In the genomic region with DNA sequence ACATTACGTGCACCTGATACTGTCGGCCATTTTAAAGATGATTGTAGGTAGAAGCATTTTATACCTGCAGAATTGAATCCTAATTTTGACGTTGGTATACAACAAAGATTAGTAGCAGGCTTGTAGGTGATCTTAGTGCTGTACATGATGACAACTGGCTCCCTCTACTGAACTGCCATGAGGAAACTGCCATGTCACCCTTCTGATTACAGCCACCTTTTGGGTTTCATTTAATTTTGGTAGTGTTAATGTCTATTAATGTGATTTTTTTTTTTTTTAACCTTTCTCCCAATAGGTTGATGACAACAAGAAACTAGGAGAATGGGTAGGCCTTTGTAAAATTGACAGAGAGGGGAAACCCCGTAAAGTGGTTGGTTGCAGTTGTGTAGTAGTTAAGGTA, we compare ENCODE assay signal across 11 cellular contexts. TPM values are rescaled to one million over a fixed set of nuclear protein-coding genes. Genes with fewer than 3 reads are reported as not detected.
A peak's percentile ranks its signal among the peaks of the same experiment; 100 is the strongest.
DNase-seq lines count a peak whose midpoint lies in the region; ATAC-seq and TF ChIP-seq lines count a peak whose summit lies in the region.
"Had no signal": no experiment of that assay in that cellular context is flagged by ENCODE, and none has a peak within 500 bp of the region (broad histone marks: within the 10 kb centered on the region; RNA-seq: fewer than 3 reads in every experiment).

No MANE protein-coding gene starts in this region.

- H3K27ac ChIP-seq in cardiac muscle cell: no peak overlapping the region
- H3K27ac ChIP-seq in subcutaneous abdominal adipose tissue (ENCODE audit: low read depth, low read length): peak overlapping the region; percentile 94
- H3K27ac ChIP-seq in dorsolateral prefrontal cortex: no peak overlapping the region

- intact Hi-C loops in Right ventricle myocardium inferior (cut with DNase I): no loop called here
- intact Hi-C loops in dorsolateral prefrontal cortex (cut with DNase I): no loop called here

- H3K9me3 ChIP-seq in cardiac muscle cell (ENCODE audit: low read depth): no peaks in the 10 kb centered on the region
- H3K9me3 ChIP-seq in T-helper 17 cell (ENCODE audit: control insufficient read depth, low read length, poor library complexity, severe bottlenecking): no peaks in the 10 kb centered on the region
- H3K9me3 ChIP-seq in subcutaneous abdominal adipose tissue (ENCODE audit: control insufficient read depth in 5 of 5, low read length in 5 of 5): no peaks in the 10 kb centered on the region

- peaks cover 64% of the 10 kb centered on the region for H3K4me1 Mint-ChIP-seq in T-helper 17 cell

- H3K36me3 ChIP-seq in cardiac muscle cell (peaks cover 35% of the 10 kb centered on the region), subcutaneous abdominal adipose tissue (ENCODE audit: control insufficient read depth in 5 of 5, insufficient read depth in 5 of 5, low read length in 5 of 5) (peaks cover 25 to 46% (median 39%) of the 10 kb centered on the region in 5 donors)

- H3K36me3 Mint-ChIP-seq in T-helper 17 cell (ENCODE audit: low read depth): peaks cover 12% of the 10 kb centered on the region

- no peaks in the 10 kb centered on the region for H3K27me3 Mint-ChIP-seq in T-helper 17 cell
- H3K27me3 Mint-ChIP-seq: dendritic cell treated with granulocyte-macrophage colony-stimulating factor and Interleukin-4, amounts not matched to agents 40 ng/mL and 50 ng/mL, for 4 days had no signal

- H3K27me3 ChIP-seq in cardiac muscle cell: no peaks in the 10 kb centered on the region
- no peaks in the 10 kb centered on the region for H3K27me3 ChIP-seq in subcutaneous abdominal adipose tissue (ENCODE audit: control insufficient read depth in 5 of 5, insufficient read depth in 4 of 5, low read length in 5 of 5)
- no peaks in the 10 kb centered on the region for H3K27me3 ChIP-seq in dorsolateral prefrontal cortex

- TF ChIP-seq CTCF in cardiac muscle cell (IDR thresholded peaks at IDR 0.05; ENCODE audit: low read depth, low read length): no peak
- TF ChIP-seq CTCF in fibroblast of pulmonary artery (IDR thresholded peaks at IDR 0.05; ENCODE audit: low read length, missing control alignments): no peak
- TF ChIP-seq CTCF in dorsolateral prefrontal cortex (IDR thresholded peaks at IDR 0.05 in 54 of 56, conservative IDR thresholded peaks at IDR 0.05 in 2 of 56; ENCODE audit: low read depth in 1 of 56, partially characterized antibody in 56 of 56): no peak

- peak overlapping the region; percentile 99 for H3K4me3 Mint-ChIP-seq in T-helper 17 cell

- ATAC-seq in Right ventricle myocardium inferior: no peak
- ATAC-seq in T-helper 17 cell: no peak
- ATAC-seq in HG03280 (IDR thresholded peaks at IDR 0.05; ENCODE audit: unreplicated experiment): no peak

- H3K4me3 ChIP-seq in cardiac muscle cell (peak overlapping the region; percentile 96), fibroblast of pulmonary artery (replicated peaks; ENCODE audit: low read depth, low read length) (peak overlapping the region; percentile 96), subcutaneous abdominal adipose tissue (ENCODE audit: low read depth in 1 of 5, low read length in 5 of 5) (peak overlapping the region in 3 of 5 donors; percentile 84 to 100 (median 93)), dorsolateral prefrontal cortex (peak overlapping the region in 28 of 59 donors; percentile 3 to 100 (median 94))

- no peak for DNase-seq in cardiac muscle cell (ENCODE audit: low read depth in 1 of 2, low spot score in 1 of 2)
- DNase-seq in Right ventricle myocardium inferior (ENCODE audit: missing footprints): no peak
- DNase-seq in T-helper 17 cell: no peak
- no peak for DNase-seq in fibroblast of pulmonary artery (ENCODE audit: low read depth)
- DNase-seq in NCI-H1092 treated with DMSO at 0.1 percent for 48 hours (lab: John Stamatoyannopoulos, UW): no peak
- no peak for DNase-seq in dorsolateral prefrontal cortex
- DNase-seq: T-helper 9 cell had no signal

- peaks cover 16% of the 10 kb centered on the region for H3K4me1 ChIP-seq in cardiac muscle cell (ENCODE audit: low read depth)
- peaks cover 9 to 55% (median 53%) of the 10 kb centered on the region in 5 donors for H3K4me1 ChIP-seq in subcutaneous abdominal adipose tissue (ENCODE audit: control insufficient read depth in 5 of 5, insufficient read depth in 5 of 5, low read length in 5 of 5)

- peak overlapping the region; percentile 99 for H3K27ac Mint-ChIP-seq in T-helper 17 cell
- H3K27ac Mint-ChIP-seq: dendritic cell treated with granulocyte-macrophage colony-stimulating factor and Interleukin-4, amounts not matched to agents 40 ng/mL and 50 ng/mL, for 4 days had no signal

- H3K9ac ChIP-seq in subcutaneous abdominal adipose tissue (ENCODE audit: low read length in 5 of 5): no peak overlapping the region

RNA-seq across cellular contexts. Expression of a gene that starts 2.3 kb away (rescaled TPM):
- 579 and 830 TPM in 2 replicates for total RNA-seq in cardiac muscle cell
- polyA plus RNA-seq in cardiac muscle cell: 348 and 386 TPM in 2 replicates
- total RNA-seq in Right ventricle myocardium inferior: 561 TPM
- 1,000 to 10,000 TPM; 2,264 to 2,344 TPM for total RNA-seq in T-helper 17 cell
- 100 to 1,000 TPM; 173 to 464 (median 290) TPM for total RNA-seq in dorsolateral prefrontal cortex

RNA-seq across cellular contexts. Expression of a gene that starts 18.2 kb away (rescaled TPM):
- total RNA-seq in cardiac muscle cell (9.3 and 12.6 TPM in 2 replicates), Right ventricle myocardium inferior (2.8 TPM), T-helper 17 cell (1 to 10 TPM; 8.6 to 9.1 TPM), dorsolateral prefrontal cortex (10 to 100 TPM; 13.0 to 66.4 (median 29.6) TPM)
- polyA plus RNA-seq in cardiac muscle cell: 18.7 and 24.8 TPM in 2 replicates

RNA-seq across cellular contexts. Expression of a gene that starts 59.0 kb away (rescaled TPM):
- not detected in 2 replicates for total RNA-seq in cardiac muscle cell
- polyA plus RNA-seq in cardiac muscle cell: not detected in 2 replicates
- total RNA-seq in Right ventricle myocardium inferior: 2.8 TPM
- 1 to 10 TPM; 2.1 to 5.2 TPM for total RNA-seq in T-helper 17 cell
- 10 to 100 TPM in 3 of 120 experiments, 1 to 10 TPM in 79, under 1 TPM in 33, not detected in 5; 0.22 to 18.5 (median 1.6) TPM for total RNA-seq in dorsolateral prefrontal cortex
- total RNA-seq: LHCN-M2 had no signal
